Comparison of ENCODE assay signal across 8 cellular contexts in the genomic region with DNA sequence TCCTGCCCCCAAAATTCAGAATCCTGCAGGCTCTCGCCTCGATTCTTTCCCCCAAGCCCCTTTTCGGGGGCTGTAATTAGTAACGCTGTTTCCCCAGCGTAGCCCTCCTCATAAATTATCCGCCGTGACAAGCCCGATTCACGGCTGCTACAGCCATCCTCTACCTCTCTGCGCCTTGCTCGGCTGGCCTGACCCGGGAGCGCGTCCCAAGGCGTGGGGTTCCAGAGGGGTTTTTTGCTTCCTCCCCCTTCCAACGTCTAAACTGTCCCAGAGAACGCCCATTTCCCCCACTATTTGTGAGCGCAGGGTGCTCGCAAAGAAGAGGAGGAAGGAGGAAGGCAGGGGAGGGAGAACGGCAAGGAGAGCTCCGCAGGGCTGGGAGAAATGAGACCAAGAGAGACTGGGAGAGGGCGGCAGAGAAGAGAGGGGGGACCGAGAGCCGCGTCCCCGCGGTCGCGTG. TPM values are rescaled to one million over a fixed set of nuclear protein-coding genes. Genes with fewer than 3 reads are reported as not detected.
A peak's percentile ranks its signal among the peaks of the same experiment; 100 is the strongest.
DNase-seq lines count a peak whose midpoint lies in the region; ATAC-seq, FAIRE-seq and TF ChIP-seq lines count a peak whose summit lies in the region.
"Had no signal": no experiment of that assay in that cellular context is flagged by ENCODE, and none has a peak within 500 bp of the region (broad histone marks: within the 10 kb centered on the region; RNA-seq: fewer than 3 reads in every experiment).

No MANE protein-coding gene starts in this region.

- no peaks in the 10 kb centered on the region; the same call in 2 of the 3 replicates for H3K9me3 ChIP-seq in GM12878 (replicated peaks; ENCODE audit: control insufficient read depth, insufficient read depth, low read length)
- H3K9me3 ChIP-seq in muscle layer of colon (ENCODE audit: low read length) = no peaks in the 10 kb centered on the region

- H3K27me3 ChIP-seq in GM12878 (replicated peaks in 1 of 2; ENCODE audit: control insufficient read depth in 2 of 2, insufficient read depth in 2 of 2, low read length in 1 of 2) = peaks cover 5 to 8% of the 10 kb centered on the region in 2 experiments; a peak in 3 of 4 replicates
- no peaks in the 10 kb centered on the region for H3K27me3 ChIP-seq in muscle layer of colon (ENCODE audit: control insufficient read depth in 1 of 2, insufficient read depth in 2 of 2, low read length in 2 of 2)

- ATAC-seq in GM12878 (no peak), HG03354 (IDR thresholded peaks at IDR 0.05; ENCODE audit: poor library complexity, severe bottlenecking, unreplicated experiment) (no peak), HG03378 (IDR thresholded peaks at IDR 0.05; ENCODE audit: unreplicated experiment) (no peak)
- ATAC-seq: stimulated activated naive CD8-positive, alpha-beta T cell treated with anti-CD3 and anti-CD28 coated beads, Interleukin-15, Interleukin-2, amounts not matched to agents 100 U/mL and 50 U/mL, for 24 hours had no signal

- H3K9ac ChIP-seq in GM12878 (ENCODE audit: control insufficient read depth, insufficient read depth, low read length) (no peak overlapping the region), muscle layer of colon (ENCODE audit: low read length) (peak overlapping the region; percentile 47)

- RAD21 ChIA-PET in GM12878 (lab: Charles Lee; ENCODE audit: unreplicated experiment) = no interaction called here

- POLR2A ChIA-PET in GM12878 (lab: Charles Lee) = no interaction called here

- TF ChIP-seq RAD21 in GM12878 (IDR thresholded peaks at IDR 0.05; ENCODE audit: insufficient read depth, low read depth, low read length) = no peak

- no peaks in the 10 kb centered on the region for H3K79me2 ChIP-seq in GM12878 (ENCODE audit: control insufficient read depth, insufficient read depth, low read length)

- TF ChIP-seq CTCF in GM12878 (IDR thresholded peaks at IDR 0.05 in 2 of 3, conservative IDR thresholded peaks at IDR 0.05 in 1 of 3; ENCODE audit: control insufficient read depth in 2 of 3, extremely low read depth in 1 of 3, insufficient read depth in 1 of 3, low read depth in 3 of 3, low read length in 3 of 3) = no peak

- no peak overlapping the region for H3K4me3 ChIP-seq in GM12878
- peak overlapping the region; percentile 44 to 71 for H3K4me3 ChIP-seq in muscle layer of colon (ENCODE audit: low read depth in 1 of 2, low read length in 2 of 2)

- intact Hi-C loops in GM12878 (cut with micrococcal nuclease; ENCODE audit: unreplicated experiment) = no loop called here

- H3K27ac ChIP-seq in GM12878 (ENCODE audit: control insufficient read depth, insufficient read depth) (no peak overlapping the region), muscle layer of colon (ENCODE audit: low read depth, low read length) (peak overlapping the region; percentile 75)

- no peaks in the 10 kb centered on the region for H3K4me1 ChIP-seq in GM12878 (ENCODE audit: control insufficient read depth, insufficient read depth, low read length)
- peaks cover 41% of the 10 kb centered on the region for H3K4me1 ChIP-seq in muscle layer of colon (ENCODE audit: insufficient read depth, low read length)

- in situ Hi-C loops in Caki2 (cut with HindIII; ENCODE audit: low pct_unique_long_range_greater_than_20kb, low sequenced_read_pairs) (no loop called here), GM12878 (cut with MboI) (no loop called here)

- no peaks in the 10 kb centered on the region for H3K36me3 ChIP-seq in GM12878 (ENCODE audit: control insufficient read depth in 2 of 2, insufficient read depth in 2 of 2, low read length in 1 of 2)
- H3K36me3 ChIP-seq in muscle layer of colon (ENCODE audit: insufficient read depth, low read length) = peaks cover 28% of the 10 kb centered on the region

- no TSS peak for BruUV-seq in GM12878 (replicated peaks; lab: Mats Ljungman, UMichigan)

- H4K20me1 ChIP-seq in GM12878 (ENCODE audit: control insufficient read depth, insufficient read depth) = no peaks in the 10 kb centered on the region

- FAIRE-seq in GM12878 (lab: Jason Lieb, UNC) = no peak

- 0 out of 2 replicates have a peak overlapping the region, but pooled peaks have one; percentile 3 for H3K4me2 ChIP-seq in GM12878 (ENCODE audit: control insufficient read depth, insufficient read depth)

- WGBS in GM12878 (ENCODE audit: insufficient coverage, insufficient replicate concordance, low lambda C conversion rate, missing lambda C conversion rate) = 56% methylated on average over 28 of the region's 29 CpGs

- CTCF ChIA-PET in GM12878 (lab: Yijun Ruan, JAX) = no interaction called here

- no peak for TF ChIP-seq POLR2A in GM12878 (IDR thresholded peaks at IDR 0.05; ENCODE audit: low read depth, low read length)

- DNase-seq in Caki2 (ENCODE audit: low read depth) (peak; percentile 58), GM12878 (ENCODE audit: low read depth, low spot score) (no peak), dermis blood vessel endothelial cell (no peak)
- DNase-seq: stimulated activated naive CD8-positive, alpha-beta T cell treated with anti-CD3 and anti-CD28 coated beads, Interleukin-15, Interleukin-2, amounts not matched to agents 100 U/mL and 50 U/mL, for 24 hours; SW 1271 had no signal

- SMC1A ChIA-PET in GM12878 (lab: Charles Lee; ENCODE audit: uncharacterized antibody, unreplicated experiment) = no interaction called here

- H2AFZ ChIP-seq in GM12878 (ENCODE audit: control insufficient read depth, low read depth, low read length) = no peak overlapping the region

- no peak for TF ChIP-seq EP300 in GM12878 (IDR thresholded peaks at IDR 0.05; ENCODE audit: borderline replicate concordance in 1 of 2, control insufficient read depth in 1 of 2, low read depth in 2 of 2, low read length in 2 of 2)

RNA-seq across cellular contexts. Expression of gene HOXA5, which starts 0.9 kb away (rescaled TPM):
- 53.0 and 130 TPM in 2 replicates for total RNA-seq in Caki2 (2014; rRNA removed; shearing (Covaris generic); ENCODE audit: low replicate concordance)
- total RNA-seq in GM12878 (2013; cell fraction: nucleolus; rRNA removed) = 0.23 TPM in 1 of 2 replicates, not detected in the other
- total RNA-seq in GM12878 (2014; rRNA removed) (not detected in 2 replicates), GM12878 (2014; rRNA removed; fragmentation: Illumina TruSeq; extraction: Trizol) (not detected in 2 replicates), GM12878 (2021) (0.13 TPM in 1 of 2 replicates, not detected in the other), dermis blood vessel endothelial cell (5.6 and 6.1 TPM in 2 replicates)
- polyA plus RNA-seq in GM12878 (2011; ENCODE audit: low read depth) = not detected
- polyA plus RNA-seq in GM12878 (2011; rRNA removed) (0.05 and 0.29 TPM in 2 replicates), GM12878 (2014; fragmentation: Illumina TruSeq; extraction: Trizol) (not detected in 2 replicates), GM12878 (2014; fragmentation: Nextera tagmentation; extraction: Ambion mirVana) (not detected), GM12878 (2014; rRNA removed) (not detected in 2 replicates), GM12878 (2016; fragmentation: Nextera tagmentation; extraction: Ambion mirVana) (not detected)
- polyA plus RNA-seq in GM12878 (2011; cell fraction: cytosol; rRNA removed) = 0.10 TPM in 2 replicates
- polyA plus RNA-seq in GM12878 (2011; cell fraction: nucleus; rRNA removed) = 0.27 and 0.54 TPM in 2 replicates
- not detected in 2 replicates for polyA plus RNA-seq in GM12878 (2012)
- not detected in 2 replicates for polyA minus RNA-seq in GM12878 (2011; rRNA and poly(A)+ RNA removed)
- not detected in 2 replicates for polyA minus RNA-seq in GM12878 (2011; cell fraction: cytosol; rRNA and poly(A)+ RNA removed)
- not detected in 2 replicates for polyA minus RNA-seq in GM12878 (2011; cell fraction: nucleus; rRNA and poly(A)+ RNA removed)

RNA-seq across cellular contexts. Expression of gene HOXA6, which starts 5.0 kb away (rescaled TPM):
- 0.96 and 1.2 TPM in 2 replicates for total RNA-seq in Caki2 (2014; rRNA removed; shearing (Covaris generic); ENCODE audit: low replicate concordance)
- total RNA-seq in GM12878 (2013; cell fraction: nucleolus; rRNA removed) = not detected in 2 replicates
- total RNA-seq in GM12878 (2014; rRNA removed) = not detected in 2 replicates
- total RNA-seq in GM12878 (2014; rRNA removed; fragmentation: Illumina TruSeq; extraction: Trizol) = not detected in 2 replicates
- total RNA-seq in GM12878 (2021) = not detected in 2 replicates
- not detected for polyA plus RNA-seq in GM12878 (2011; ENCODE audit: low read depth)
- 0.08 TPM in 1 of 2 replicates, not detected in the other for polyA plus RNA-seq in GM12878 (2011; rRNA removed)
- polyA plus RNA-seq in GM12878 (2011; cell fraction: cytosol; rRNA removed) = 0.10 and 0.13 TPM in 2 replicates
- polyA plus RNA-seq in GM12878 (2011; cell fraction: nucleus; rRNA removed) = 0.93 and 1.1 TPM in 2 replicates
- polyA plus RNA-seq in GM12878 (2012) = not detected in 2 replicates
- polyA plus RNA-seq in GM12878 (2014; fragmentation: Illumina TruSeq; extraction: Trizol) = not detected in 2 replicates
- not detected for polyA plus RNA-seq in GM12878 (2014; fragmentation: Nextera tagmentation; extraction: Ambion mirVana)
- polyA plus RNA-seq in GM12878 (2014; rRNA removed) = not detected in 2 replicates
- not detected for polyA plus RNA-seq in GM12878 (2016; fragmentation: Nextera tagmentation; extraction: Ambion mirVana)
- polyA minus RNA-seq in GM12878 (2011; rRNA and poly(A)+ RNA removed) = 0.67 TPM in 1 of 2 replicates, not detected in the other
- polyA minus RNA-seq in GM12878 (2011; cell fraction: cytosol; rRNA and poly(A)+ RNA removed) = not detected in 2 replicates
- polyA minus RNA-seq in GM12878 (2011; cell fraction: nucleus; rRNA and poly(A)+ RNA removed) = 0.97 and 1.4 TPM in 2 replicates
- 2.9 and 8.6 TPM in 2 replicates for total RNA-seq in dermis blood vessel endothelial cell

RNA-seq across cellular contexts. Expression of gene HOXA3, which starts 9.8 kb away (rescaled TPM):
- 3.3 and 32.9 TPM in 2 replicates for total RNA-seq in Caki2 (2014; rRNA removed; shearing (Covaris generic); ENCODE audit: low replicate concordance)
- not detected in 2 replicates for total RNA-seq in GM12878 (2013; cell fraction: nucleolus; rRNA removed)
- total RNA-seq in GM12878 (2014; rRNA removed) (not detected in 2 replicates), GM12878 (2014; rRNA removed; fragmentation: Illumina TruSeq; extraction: Trizol) (not detected in 2 replicates), GM12878 (2021) (0.08 TPM in 1 of 2 replicates, not detected in the other), dermis blood vessel endothelial cell (2.4 and 6.0 TPM in 2 replicates)
- polyA plus RNA-seq in GM12878 (2011; ENCODE audit: low read depth) = not detected
- polyA plus RNA-seq in GM12878 (2011; rRNA removed) (0.05 and 0.13 TPM in 2 replicates), GM12878 (2014; fragmentation: Illumina TruSeq; extraction: Trizol) (not detected in 2 replicates), GM12878 (2014; fragmentation: Nextera tagmentation; extraction: Ambion mirVana) (not detected), GM12878 (2014; rRNA removed) (not detected in 2 replicates), GM12878 (2016; fragmentation: Nextera tagmentation; extraction: Ambion mirVana) (not detected)
- polyA plus RNA-seq in GM12878 (2011; cell fraction: cytosol; rRNA removed) = 0.02 TPM in 1 of 2 replicates, not detected in the other
- 0.06 and 0.13 TPM in 2 replicates for polyA plus RNA-seq in GM12878 (2011; cell fraction: nucleus; rRNA removed)
- polyA plus RNA-seq in GM12878 (2012) = not detected in 2 replicates
- not detected in 2 replicates for polyA minus RNA-seq in GM12878 (2011; rRNA and poly(A)+ RNA removed)
- not detected in 2 replicates for polyA minus RNA-seq in GM12878 (2011; cell fraction: cytosol; rRNA and poly(A)+ RNA removed)
- polyA minus RNA-seq in GM12878 (2011; cell fraction: nucleus; rRNA and poly(A)+ RNA removed) = not detected in 2 replicates

RNA-seq across cellular contexts. Expression of gene HOXA4, which starts 12.0 kb away (rescaled TPM):
- total RNA-seq in Caki2 (2014; rRNA removed; shearing (Covaris generic); ENCODE audit: low replicate concordance) = 5.6 and 10.3 TPM in 2 replicates
- 0.21 TPM in 1 of 2 replicates, not detected in the other for total RNA-seq in GM12878 (2013; cell fraction: nucleolus; rRNA removed)
- total RNA-seq in GM12878 (2014; rRNA removed) (not detected in 2 replicates), GM12878 (2014; rRNA removed; fragmentation: Illumina TruSeq; extraction: Trizol) (not detected in 2 replicates), GM12878 (2021) (not detected in 2 replicates), dermis blood vessel endothelial cell (0.34 and 0.65 TPM in 2 replicates)
- not detected for polyA plus RNA-seq in GM12878 (2011; ENCODE audit: low read depth)
- polyA plus RNA-seq in GM12878 (2011; rRNA removed) (0.07 and 0.26 TPM in 2 replicates), GM12878 (2014; fragmentation: Illumina TruSeq; extraction: Trizol) (not detected in 2 replicates), GM12878 (2014; fragmentation: Nextera tagmentation; extraction: Ambion mirVana) (not detected), GM12878 (2014; rRNA removed) (not detected in 2 replicates), GM12878 (2016; fragmentation: Nextera tagmentation; extraction: Ambion mirVana) (not detected)
- 0.06 TPM in 1 of 2 replicates, not detected in the other for polyA plus RNA-seq in GM12878 (2011; cell fraction: cytosol; rRNA removed)
- 0.75 and 0.79 TPM in 2 replicates for polyA plus RNA-seq in GM12878 (2011; cell fraction: nucleus; rRNA removed)
- polyA plus RNA-seq in GM12878 (2012) = not detected in 2 replicates
- polyA minus RNA-seq in GM12878 (2011; rRNA and poly(A)+ RNA removed) = not detected in 2 replicates
- polyA minus RNA-seq in GM12878 (2011; cell fraction: cytosol; rRNA and poly(A)+ RNA removed) = not detected in 2 replicates
- polyA minus RNA-seq in GM12878 (2011; cell fraction: nucleus; rRNA and poly(A)+ RNA removed) = not detected in 2 replicates

RNA-seq across cellular contexts. Expression of gene HOXA7, which starts 13.9 kb away (rescaled TPM):
- total RNA-seq in Caki2 (2014; rRNA removed; shearing (Covaris generic); ENCODE audit: low replicate concordance) = 5.1 TPM in 1 of 2 replicates, not detected in the other
- total RNA-seq in GM12878 (2013; cell fraction: nucleolus; rRNA removed) = not detected in 2 replicates
- total RNA-seq in GM12878 (2014; rRNA removed) (not detected in 2 replicates), GM12878 (2014; rRNA removed; fragmentation: Illumina TruSeq; extraction: Trizol) (not detected in 2 replicates), GM12878 (2021) (not detected in 2 replicates), dermis blood vessel endothelial cell (1.4 and 2.9 TPM in 2 replicates)
- not detected for polyA plus RNA-seq in GM12878 (2011; ENCODE audit: low read depth)
- polyA plus RNA-seq in GM12878 (2011; rRNA removed) (not detected in 2 replicates), GM12878 (2014; fragmentation: Illumina TruSeq; extraction: Trizol) (not detected in 2 replicates), GM12878 (2014; fragmentation: Nextera tagmentation; extraction: Ambion mirVana) (not detected), GM12878 (2014; rRNA removed) (not detected in 2 replicates), GM12878 (2016; fragmentation: Nextera tagmentation; extraction: Ambion mirVana) (not detected)
- not detected in 2 replicates for polyA plus RNA-seq in GM12878 (2011; cell fraction: cytosol; rRNA removed)
- not detected in 2 replicates for polyA plus RNA-seq in GM12878 (2011; cell fraction: nucleus; rRNA removed)
- not detected in 2 replicates for polyA plus RNA-seq in GM12878 (2012)
- not detected in 2 replicates for polyA minus RNA-seq in GM12878 (2011; rRNA and poly(A)+ RNA removed)
- not detected in 2 replicates for polyA minus RNA-seq in GM12878 (2011; cell fraction: cytosol; rRNA and poly(A)+ RNA removed)
- polyA minus RNA-seq in GM12878 (2011; cell fraction: nucleus; rRNA and poly(A)+ RNA removed) = not detected in 2 replicates
